ENCODE assay signal across 26 cellular contexts in the genomic region with DNA sequence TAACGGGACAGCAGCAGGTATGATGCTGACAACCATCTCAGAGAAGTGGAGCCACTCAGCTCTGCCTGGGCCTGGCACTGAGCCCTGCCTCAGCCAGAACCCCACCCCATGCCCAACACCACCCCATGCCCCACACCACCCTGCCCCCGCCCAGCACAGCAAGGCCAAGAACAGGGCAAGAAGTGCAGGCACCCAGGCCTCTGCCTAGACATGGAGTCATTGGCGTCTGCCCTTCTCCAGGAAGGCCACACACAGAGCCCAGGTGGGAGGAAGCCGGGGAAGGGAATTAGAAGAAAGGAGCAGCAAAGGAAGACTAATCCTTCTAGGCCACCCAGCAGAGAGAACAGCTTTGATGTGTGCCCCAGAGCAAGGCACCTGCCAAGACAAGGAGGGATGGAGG. TPM values are rescaled to one million over a fixed set of nuclear protein-coding genes. Genes with fewer than 3 reads are reported as not detected.
A peak's percentile ranks its signal among the peaks of the same experiment; 100 is the strongest.
DNase-seq lines count a peak whose midpoint lies in the region; ATAC-seq and TF ChIP-seq lines count a peak whose summit lies in the region.
"Had no signal": no experiment of that assay in that cellular context is flagged by ENCODE, and none has a peak within 500 bp of the region (broad histone marks: within the 10 kb centered on the region; RNA-seq: fewer than 3 reads in every experiment).

No MANE protein-coding gene starts in this region.

- H3K4me3 Mint-ChIP-seq in Caco-2 (ENCODE audit: unreplicated experiment) (no peak overlapping the region), WTC11 (no peak overlapping the region)
- H3K4me3 Mint-ChIP-seq in stimulated activated memory B cell treated with anti-CD40 and anti-IgM and Interleukin-4, amounts not matched to agents 10 μg/mL and 1 μg/mL and 100 μg/mL, for 72 hours, result no peak overlapping the region
- H3K4me3 Mint-ChIP-seq: activated naive CD8-positive, alpha-beta T cell treated with anti-CD3 and anti-CD28 coated beads, Interleukin-2, amount 10 ng/mL, durations not matched to agents 7 days and 5 days; mesothelial cell of epicardium; natural killer cell treated with Interleukin-12 subunit alpha and Interleukin-12 subunit beta and Interleukin-15 and Interleukin-18, amount 100 ng/mL, for 72 hours; T-helper 2 cell treated with Interferon-gamma antibody and Interleukin-4, amounts not matched to agents 5 μg/mL and 100 μg/mL, for 36 hours had no signal

- H3K9me3 ChIP-seq in Caco-2 (no peaks in the 10 kb centered on the region), spleen (no peaks in the 10 kb centered on the region)
- H3K9me3 ChIP-seq: BLaER1 treated with 17β-estradiol and CSF1 and Interleukin-3, amounts not matched to agents 10 nM and 100 nM; ovary; right atrium auricular region; uterus had no signal

- CTCF ChIA-PET in Caco-2 (lab: Charles Lee), result no interaction called here
- CTCF ChIA-PET in WTC11 (lab: Charles Lee), result interaction anchor here (0.9 to 4.8 kb wide), 2 partner anchors 24 to 85 kb away, joined by 3 to 26 read pairs; no protein-coding TSS in a partner anchor

- no TSS peak for BruUV-seq in Caco-2 (replicated peaks; lab: Mats Ljungman, UMichigan)

- H3K27me3 ChIP-seq in Caco-2 (replicated peaks; ENCODE audit: control insufficient read depth, insufficient read depth, low read length), result no peaks in the 10 kb centered on the region
- H3K27me3 ChIP-seq in layer of hippocampus (ENCODE audit: control insufficient read depth, insufficient read depth, low read length), result no peaks in the 10 kb centered on the region
- H3K27me3 ChIP-seq in spleen (replicated peaks in 1 of 7), result no peaks in the 10 kb centered on the region
- H3K27me3 ChIP-seq: BLaER1 treated with 17β-estradiol and CSF1 and Interleukin-3, amounts not matched to agents 10 nM and 100 nM; ovary; right atrium auricular region; uterus had no signal

- TF ChIP-seq POLR2A in spleen (IDR thresholded peaks at IDR 0.05), result no peak

- H3K27me3 Mint-ChIP-seq in Caco-2 (ENCODE audit: insufficient read depth, unreplicated experiment) (no peaks in the 10 kb centered on the region), WTC11 (ENCODE audit: low read depth) (no peaks in the 10 kb centered on the region)
- no peaks in the 10 kb centered on the region for H3K27me3 Mint-ChIP-seq in stimulated activated memory B cell treated with anti-CD40 and anti-IgM and Interleukin-4, amounts not matched to agents 10 μg/mL and 1 μg/mL and 100 μg/mL, for 72 hours
- H3K27me3 Mint-ChIP-seq: activated naive CD8-positive, alpha-beta T cell treated with anti-CD3 and anti-CD28 coated beads, Interleukin-2, amount 10 ng/mL, durations not matched to agents 7 days and 5 days; natural killer cell treated with Interleukin-12 subunit alpha and Interleukin-12 subunit beta and Interleukin-15 and Interleukin-18, amount 100 ng/mL, for 72 hours had no signal

- H3K4me3 ChIP-seq in Caco-2 (ENCODE audit: low read depth, low read length), result no peak overlapping the region
- no peak overlapping the region for H3K4me3 ChIP-seq in spleen
- H3K4me3 ChIP-seq: BLaER1 treated with 17β-estradiol and CSF1 and Interleukin-3, amounts not matched to agents 10 nM and 100 nM; GM12878; ovary; right atrium auricular region; uterus had no signal

- no peak for DNase-seq in Caco-2
- DNase-seq in WTC11 (ENCODE audit: low spot score), result no peak
- no peak for DNase-seq in medulla oblongata (ENCODE audit: extremely low spot score)
- DNase-seq in spleen, result no peak
- DNase-seq: ACHN; activated naive CD8-positive, alpha-beta T cell treated with anti-CD3 and anti-CD28 coated beads, Interleukin-2, amount 10 ng/mL, durations not matched to agents 7 days and 5 days; head of caudate nucleus; NCI-H1092 treated with DMSO at 0.1 percent for 48 hours; NCI-H2029; NCI-H345; NCI-H774; ovary; uterus had no signal

- peaks cover 87% of the 10 kb centered on the region for H3K36me3 Mint-ChIP-seq in Caco-2 (ENCODE audit: insufficient read depth, unreplicated experiment)
- peaks cover 22% of the 10 kb centered on the region for H3K36me3 Mint-ChIP-seq in WTC11
- H3K36me3 Mint-ChIP-seq in stimulated activated memory B cell treated with anti-CD40 and anti-IgM and Interleukin-4, amounts not matched to agents 10 μg/mL and 1 μg/mL and 100 μg/mL, for 72 hours, result peaks cover 57% of the 10 kb centered on the region

- peak overlapping the region; percentile 76 for H3K27ac Mint-ChIP-seq in Caco-2 (ENCODE audit: unreplicated experiment)
- H3K27ac Mint-ChIP-seq in WTC11, result peak overlapping the region; percentile 47; the same call in 1 of the 2 replicates
- H3K27ac Mint-ChIP-seq in stimulated activated memory B cell treated with anti-CD40 and anti-IgM and Interleukin-4, amounts not matched to agents 10 μg/mL and 1 μg/mL and 100 μg/mL, for 72 hours, result peak overlapping the region; percentile 20
- H3K27ac Mint-ChIP-seq: activated naive CD8-positive, alpha-beta T cell treated with anti-CD3 and anti-CD28 coated beads, Interleukin-2, amount 10 ng/mL, durations not matched to agents 7 days and 5 days; activated T-helper 2 cell treated with anti-CD3 and anti-CD28 coated beads, Interferon-gamma antibody, Interleukin-2, Interleukin-4, amounts not matched to agents 10 μg/mL and 5 μg/mL and 100 μg/mL, durations not matched to agents 14 hours and 24 hours and 36 hours; mesothelial cell of epicardium; natural killer cell treated with Interleukin-12 subunit alpha and Interleukin-12 subunit beta and Interleukin-15 and Interleukin-18, amount 100 ng/mL, for 72 hours; T-helper 2 cell treated with Interferon-gamma antibody and Interleukin-4, amounts not matched to agents 5 μg/mL and 100 μg/mL, for 36 hours had no signal

- no peak for TF ChIP-seq CTCF in Caco-2 (IDR thresholded peaks at IDR 0.05; ENCODE audit: insufficient read depth in 1 of 2, low read depth in 1 of 2, low read length in 1 of 2, severe bottlenecking in 1 of 2, unreplicated experiment in 1 of 2)
- TF ChIP-seq CTCF in WTC11 (IDR thresholded peaks at IDR 0.05), result no peak
- TF ChIP-seq CTCF in spleen (IDR thresholded peaks at IDR 0.05 in 8 of 11, conservative IDR thresholded peaks at IDR 0.05 in 3 of 11), result no peak

- intact Hi-C loops in Caco-2 (cut with micrococcal nuclease; ENCODE audit: unreplicated experiment), result no loop called here
- intact Hi-C loops in spleen (cut with DNase I; ENCODE audit: low total_unique reads), result no loop called here

- peaks cover 9% of the 10 kb centered on the region for H3K36me3 ChIP-seq in Caco-2 (ENCODE audit: control insufficient read depth, insufficient read depth, low read length)
- peaks cover 0 to 100% (median 51%) of the 10 kb centered on the region in 6 donors for H3K36me3 ChIP-seq in spleen
- H3K36me3 ChIP-seq: ovary, uterus had no signal

- ATAC-seq in WTC11, result no peak
- no peak for ATAC-seq in stimulated activated memory B cell treated with anti-CD40 and anti-IgM and Interleukin-4, amounts not matched to agents 10 μg/mL and 1 μg/mL and 100 μg/mL, for 72 hours
- no peak for ATAC-seq in HG02970 (IDR thresholded peaks at IDR 0.05; ENCODE audit: low FRiP score, unreplicated experiment)
- no peak for ATAC-seq in HG03175 (IDR thresholded peaks at IDR 0.05; ENCODE audit: unreplicated experiment)
- ATAC-seq: GM12878; natural killer cell treated with Interleukin-12 subunit alpha and Interleukin-12 subunit beta and Interleukin-15 and Interleukin-18, amount 100 ng/mL, for 72 hours; SK-N-SH treated with all-trans-retinoic acid at 6 μM for 48 hours had no signal

- POLR2A ChIA-PET in Caco-2 (lab: Charles Lee), result interaction anchor here (0.7 kb wide), 1 partner anchor 253 kb away, joined by 4 read pairs; no protein-coding TSS in a partner anchor
- POLR2A ChIA-PET in WTC11 (lab: Charles Lee), result no interaction called here

- H3K27ac ChIP-seq in layer of hippocampus (ENCODE audit: low read depth, low read length) (peak overlapping the region; percentile 6), spleen (no peak overlapping the region)
- H3K27ac ChIP-seq: ovary, right atrium auricular region, VCaP had no signal

- H3K4me1 Mint-ChIP-seq in Caco-2 (ENCODE audit: low read depth, unreplicated experiment), result peaks cover 33% of the 10 kb centered on the region
- H3K4me1 Mint-ChIP-seq in WTC11, result peaks cover 35% of the 10 kb centered on the region
- peaks cover 36% of the 10 kb centered on the region for H3K4me1 Mint-ChIP-seq in stimulated activated memory B cell treated with anti-CD40 and anti-IgM and Interleukin-4, amounts not matched to agents 10 μg/mL and 1 μg/mL and 100 μg/mL, for 72 hours

- H3K4me1 ChIP-seq in Caco-2 (peaks cover 11% of the 10 kb centered on the region), spleen (peaks cover 0 to 65% (median 24%) of the 10 kb centered on the region in 6 donors)

- no peaks in the 10 kb centered on the region for H3K9me3 Mint-ChIP-seq in Caco-2 (ENCODE audit: unreplicated experiment)
- no peaks in the 10 kb centered on the region for H3K9me3 Mint-ChIP-seq in WTC11
- no peaks in the 10 kb centered on the region for H3K9me3 Mint-ChIP-seq in stimulated activated memory B cell treated with anti-CD40 and anti-IgM and Interleukin-4, amounts not matched to agents 10 μg/mL and 1 μg/mL and 100 μg/mL, for 72 hours
- H3K9me3 Mint-ChIP-seq: activated naive CD8-positive, alpha-beta T cell treated with anti-CD3 and anti-CD28 coated beads, Interleukin-2, amount 10 ng/mL, durations not matched to agents 7 days and 5 days; activated T-helper 2 cell treated with anti-CD3 and anti-CD28 coated beads, Interferon-gamma antibody, Interleukin-2, Interleukin-4, amounts not matched to agents 10 μg/mL and 5 μg/mL and 100 μg/mL, durations not matched to agents 14 hours and 24 hours and 36 hours; mesothelial cell of epicardium; natural killer cell treated with Interleukin-12 subunit alpha and Interleukin-12 subunit beta and Interleukin-15 and Interleukin-18, amount 100 ng/mL, for 72 hours; T-helper 2 cell treated with Interferon-gamma antibody and Interleukin-4, amounts not matched to agents 5 μg/mL and 100 μg/mL, for 36 hours had no signal

- WGBS in spleen, 5 donors, result 65 to 96% (median 94%) methylated on average over 3 to 4 of the region's 4 CpGs

TF ChIP-seq in WTC11, 78 proteins besides CTCF, POLR2A, EP300 and RAD21:
- TF ChIP-seq ZNF121 (CRISPR knock-in tag; IDR thresholded peaks at IDR 0.05) (no peak), MYBL2 (CRISPR knock-in tag; IDR thresholded peaks at IDR 0.05) (no peak)

RNA-seq across cellular contexts. Expression of gene CAMK2G, which starts 18.9 kb away (rescaled TPM):
- total RNA-seq in Caco-2 (2022) (78.0 and 78.8 TPM in 2 replicates), WTC11 (2021) (34.9 to 39.9 TPM (median 34.9 TPM) in 3 replicates), spleen (10 to 100 TPM; 32.7 to 55.2 (median 45.8) TPM)
- 10 to 100 TPM; 10.4 to 18.0 (median 17.1) TPM for polyA plus RNA-seq in spleen

RNA-seq across cellular contexts. Expression of gene NDST2, which starts 44.0 kb away (rescaled TPM):
- total RNA-seq in Caco-2 (2022) (16.8 and 18.6 TPM in 2 replicates), WTC11 (2021) (26.3 to 32.3 TPM (median 31.1 TPM) in 3 replicates), spleen (100 to 1,000 TPM in 5 of 7 donors, 10 to 100 TPM in 2; 84.6 to 159 (median 117) TPM)
- polyA plus RNA-seq in spleen, result 10 to 100 TPM; 10.9 to 21.7 (median 12.3) TPM

RNA-seq across cellular contexts. Expression of gene PLAU, which starts 55.5 kb away (rescaled TPM):
- total RNA-seq in Caco-2 (2022) (1.2 and 1.8 TPM in 2 replicates), WTC11 (2021) (15.0 to 18.0 TPM (median 16.2 TPM) in 3 replicates), spleen (10 to 100 TPM; 19.1 to 95.0 (median 40.7) TPM)
- 10 to 100 TPM in 2 of 3 donors, 1 to 10 TPM in 1; 9.6 to 18.3 (median 16.8) TPM for polyA plus RNA-seq in spleen
- total RNA-seq: natural killer cell treated with Interleukin-12 subunit alpha and Interleukin-12 subunit beta and Interleukin-15 and Interleukin-18, amount 100 ng/mL, for 72 hours had no signal

Comparison
In these comparisons a context has a peak if more than half of its experiments do, and no peak if none do; other contexts are left out.
1. H3K27ac Mint-ChIP-seq: peak in every context shown above with its lines; median percentile 76 in Caco-2; 47 in WTC11; 20 in stimulated activated memory B cell treated with anti-CD40 and anti-IgM and Interleukin-4, amounts not matched to agents 10 μg/mL and 1 μg/mL and 100 μg/mL, for 72 hours.